ENCODE assay signal across 16 cellular contexts in genomic region chr11:75507571-75507970, GRCh38. TPM values are rescaled to one million over a fixed set of nuclear protein-coding genes. Genes with fewer than 3 reads are reported as not detected.
DNase-seq lines count a peak whose midpoint lies in the region; ATAC-seq and TF ChIP-seq lines count a peak whose summit lies in the region.
"Had no signal": no experiment of that assay in that cellular context is flagged by ENCODE, and none has a peak within 500 bp of the region (broad histone marks: within the 10 kb centered on the region; RNA-seq: fewer than 3 reads in every experiment).

No MANE protein-coding gene starts in this region.

- H3K27me3 ChIP-seq in BLaER1 treated with 17β-estradiol and CSF1 and Interleukin-3, amounts not matched to agents 10 nM and 100 nM: no peaks in the 10 kb centered on the region
- H3K27me3 ChIP-seq in CD8-positive, alpha-beta memory T cell (ENCODE audit: insufficient read depth, low read length, poor library complexity, severe bottlenecking): no peaks in the 10 kb centered on the region
- H3K27me3 ChIP-seq in suprapubic skin: no peaks in the 10 kb centered on the region
- H3K27me3 ChIP-seq: pancreas, sigmoid colon, uterus had no signal

- peak overlapping the region in 8 of 11 experiments; percentile 46 to 81 (median 66); a peak in 11 of 22 replicates for H3K4me2 ChIP-seq in BLaER1 treated with 17β-estradiol and CSF1 and Interleukin-3, amounts not matched to agents 10 nM and 100 nM

- 87% methylated on average over 3 of the region's 3 CpGs for WGBS in suprapubic skin

- no peaks in the 10 kb centered on the region for H3K9me3 ChIP-seq in BLaER1 treated with 17β-estradiol and CSF1 and Interleukin-3, amounts not matched to agents 10 nM and 100 nM (replicated peaks in 1 of 11)
- no peaks in the 10 kb centered on the region for H3K9me3 ChIP-seq in CD8-positive, alpha-beta memory T cell (ENCODE audit: low read length)
- no peaks in the 10 kb centered on the region for H3K9me3 ChIP-seq in suprapubic skin
- H3K9me3 ChIP-seq: pancreas, sigmoid colon, uterus had no signal

- no peaks in the 10 kb centered on the region for H3K9me3 Mint-ChIP-seq in CD8-positive, alpha-beta memory T cell
- no peaks in the 10 kb centered on the region for H3K9me3 Mint-ChIP-seq in activated T-helper 17 cell treated with anti-CD3 and anti-CD28 coated beads, Interleukin-2, amount 50 U/mL, for 72 hours
- no peaks in the 10 kb centered on the region for H3K9me3 Mint-ChIP-seq in naive thymus-derived CD8-positive, alpha-beta T cell
- H3K9me3 Mint-ChIP-seq: HFFc6 had no signal

- ATAC-seq in activated T-helper 17 cell treated with anti-CD3 and anti-CD28 coated beads, Interleukin-2, amount 50 U/mL, for 72 hours (replicated peaks): no peak
- no peak for ATAC-seq in naive thymus-derived CD8-positive, alpha-beta T cell
- no peak for ATAC-seq in HG03439 (IDR thresholded peaks at IDR 0.05; ENCODE audit: unreplicated experiment)
- ATAC-seq: pancreas had no signal

- DNase-seq in CD8-positive, alpha-beta memory T cell: no peak
- DNase-seq in naive thymus-derived CD8-positive, alpha-beta T cell: no peak
- DNase-seq in suprapubic skin (ENCODE audit: low spot score in 2 of 2): no peak
- no peak for DNase-seq in GOT3 (lab: John Stamatoyannopoulos, UW)
- DNase-seq: anterior cingulate cortex, head of caudate nucleus, HFFc6, NCI-H146, NCI-H82, pancreas, sigmoid colon, uterus had no signal

- no peak for TF ChIP-seq POLR2A in suprapubic skin (IDR thresholded peaks at IDR 0.05)

- CTCF ChIA-PET in CD8-positive, alpha-beta memory T cell (lab: Charles Lee): interaction anchor here (0.7 to 1.5 kb wide), 3 partner anchors 15 to 227 kb away, joined by 3 read pairs; no protein-coding TSS in a partner anchor

- no peak overlapping the region for H3K4me3 ChIP-seq in BLaER1 treated with 17β-estradiol and CSF1 and Interleukin-3, amounts not matched to agents 10 nM and 100 nM
- no peak overlapping the region for H3K4me3 ChIP-seq in CD8-positive, alpha-beta memory T cell (ENCODE audit: low read length)
- H3K4me3 ChIP-seq in suprapubic skin: no peak overlapping the region
- H3K4me3 ChIP-seq: pancreas, sigmoid colon, SK-N-MC, uterus had no signal

- TF ChIP-seq EP300 in suprapubic skin (IDR thresholded peaks at IDR 0.05): no peak

- H3K4me3 Mint-ChIP-seq in CD8-positive, alpha-beta memory T cell: peak overlapping the region in 3 of 7 donors; percentile 30 to 54 (median 45)
- H3K4me3 Mint-ChIP-seq in activated T-helper 17 cell treated with anti-CD3 and anti-CD28 coated beads, Interleukin-2, amount 50 U/mL, for 72 hours: peak overlapping the region; percentile 56
- peak overlapping the region in 3 of 10 donors; percentile 3 to 60 (median 5) for H3K4me3 Mint-ChIP-seq in naive thymus-derived CD8-positive, alpha-beta T cell
- H3K4me3 Mint-ChIP-seq: HFFc6 had no signal

- peaks cover 0 to under 1% (median 0%) of the 10 kb centered on the region in 3 donors for H3K36me3 Mint-ChIP-seq in CD8-positive, alpha-beta memory T cell
- H3K36me3 Mint-ChIP-seq in activated T-helper 17 cell treated with anti-CD3 and anti-CD28 coated beads, Interleukin-2, amount 50 U/mL, for 72 hours (ENCODE audit: low read depth): no peaks in the 10 kb centered on the region
- no peaks in the 10 kb centered on the region for H3K36me3 Mint-ChIP-seq in naive thymus-derived CD8-positive, alpha-beta T cell

- H3K4me1 ChIP-seq in BLaER1 treated with 17β-estradiol and CSF1 and Interleukin-3, amounts not matched to agents 10 nM and 100 nM: peaks cover 17 to 31% (median 22%) of the 10 kb centered on the region in 10 experiments
- peaks cover 31% of the 10 kb centered on the region for H3K4me1 ChIP-seq in CD8-positive, alpha-beta memory T cell (ENCODE audit: insufficient read depth, low read length)
- peaks cover 7% of the 10 kb centered on the region for H3K4me1 ChIP-seq in suprapubic skin
- H3K4me1 ChIP-seq: pancreas, uterus had no signal

- H4K20me1 ChIP-seq in BLaER1 treated with 17β-estradiol and CSF1 and Interleukin-3, amounts not matched to agents 10 nM and 100 nM: peaks cover 0 to 8% (median 0%) of the 10 kb centered on the region in 11 experiments; a peak in 2 of 22 replicates

- peak overlapping the region in 5 of 11 experiments; percentile 9 to 53 (median 17); a peak in 7 of 22 replicates for H3K27ac ChIP-seq in BLaER1 treated with 17β-estradiol and CSF1 and Interleukin-3, amounts not matched to agents 10 nM and 100 nM
- peak overlapping the region; percentile 33 for H3K27ac ChIP-seq in CD8-positive, alpha-beta memory T cell (ENCODE audit: low read depth, low read length)
- no peak overlapping the region for H3K27ac ChIP-seq in suprapubic skin
- H3K27ac ChIP-seq: pancreas, SK-N-MC had no signal

- no peak for TF ChIP-seq CTCF in suprapubic skin (IDR thresholded peaks at IDR 0.05)

- H3K9ac ChIP-seq in BLaER1 treated with 17β-estradiol and CSF1 and Interleukin-3, amounts not matched to agents 10 nM and 100 nM: no peak overlapping the region

- H3K4me1 Mint-ChIP-seq in CD8-positive, alpha-beta memory T cell: peaks cover 18 to 37% (median 31%) of the 10 kb centered on the region in 3 donors
- peaks cover 16% of the 10 kb centered on the region for H3K4me1 Mint-ChIP-seq in activated T-helper 17 cell treated with anti-CD3 and anti-CD28 coated beads, Interleukin-2, amount 50 U/mL, for 72 hours
- H3K4me1 Mint-ChIP-seq in naive thymus-derived CD8-positive, alpha-beta T cell: peaks cover 13 to 26% (median 20%) of the 10 kb centered on the region in 4 donors

- H3K36me3 ChIP-seq in BLaER1 treated with 17β-estradiol and CSF1 and Interleukin-3, amounts not matched to agents 10 nM and 100 nM: no peaks in the 10 kb centered on the region
- no peaks in the 10 kb centered on the region for H3K36me3 ChIP-seq in CD8-positive, alpha-beta memory T cell (ENCODE audit: insufficient read depth, low read length)
- no peaks in the 10 kb centered on the region for H3K36me3 ChIP-seq in suprapubic skin
- H3K36me3 ChIP-seq: pancreas, sigmoid colon, uterus had no signal

- H3K27ac Mint-ChIP-seq in CD8-positive, alpha-beta memory T cell: peak overlapping the region; percentile 48 to 99 (median 94)
- H3K27ac Mint-ChIP-seq in activated T-helper 17 cell treated with anti-CD3 and anti-CD28 coated beads, Interleukin-2, amount 50 U/mL, for 72 hours: peak overlapping the region; percentile 89
- H3K27ac Mint-ChIP-seq in naive thymus-derived CD8-positive, alpha-beta T cell: peak overlapping the region; percentile 73 to 96 (median 88)
- H3K27ac Mint-ChIP-seq: HFFc6 had no signal

- no peaks in the 10 kb centered on the region for H3K27me3 Mint-ChIP-seq in CD8-positive, alpha-beta memory T cell
- no peaks in the 10 kb centered on the region for H3K27me3 Mint-ChIP-seq in activated T-helper 17 cell treated with anti-CD3 and anti-CD28 coated beads, Interleukin-2, amount 50 U/mL, for 72 hours
- H3K27me3 Mint-ChIP-seq in naive thymus-derived CD8-positive, alpha-beta T cell: no peaks in the 10 kb centered on the region

- POLR2A ChIA-PET in CD8-positive, alpha-beta memory T cell (lab: Charles Lee): interaction anchor here (0.7 to 1.0 kb wide), 3 partner anchors 24 to 263 kb away, joined by 4 to 5 read pairs (median 5); no protein-coding TSS in a partner anchor
- POLR2A ChIA-PET in naive thymus-derived CD8-positive, alpha-beta T cell (lab: Charles Lee): no interaction called here

RNA-seq across cellular contexts. Expression of gene GDPD5, which starts 18.2 kb away (rescaled TPM):
- 1 to 10 TPM; 8.9 to 9.1 TPM for total RNA-seq in CD8-positive, alpha-beta memory T cell
- polyA plus RNA-seq in CD8-positive, alpha-beta memory T cell: 10.4 TPM
- total RNA-seq in activated T-helper 17 cell treated with anti-CD3 and anti-CD28 coated beads, Interleukin-2, amount 50 U/mL, for 72 hours: 10 to 100 TPM; 26.8 to 54.2 TPM
- total RNA-seq in naive thymus-derived CD8-positive, alpha-beta T cell: 10 to 100 TPM; 13.1 to 13.4 TPM
- polyA plus RNA-seq in naive thymus-derived CD8-positive, alpha-beta T cell: 1 to 10 TPM; 4.2 to 5.1 (median 4.3) TPM
- 10 to 100 TPM in 1 of 4 donors, 1 to 10 TPM in 3; 2.3 to 13.4 (median 5.4) TPM for total RNA-seq in suprapubic skin

RNA-seq across cellular contexts. Expression of gene SERPINH1, which starts 54.5 kb away (rescaled TPM):
- 10 to 100 TPM; 20.7 to 21.1 TPM for total RNA-seq in CD8-positive, alpha-beta memory T cell
- polyA plus RNA-seq in CD8-positive, alpha-beta memory T cell: 8.4 TPM
- 10 to 100 TPM in 1 of 2 donors, 1 to 10 TPM in 1; 8.8 to 10.2 TPM for total RNA-seq in activated T-helper 17 cell treated with anti-CD3 and anti-CD28 coated beads, Interleukin-2, amount 50 U/mL, for 72 hours
- 10 to 100 TPM; 10.1 to 11.6 TPM for total RNA-seq in naive thymus-derived CD8-positive, alpha-beta T cell
- 1 to 10 TPM; 1.6 to 4.5 (median 2.8) TPM for polyA plus RNA-seq in naive thymus-derived CD8-positive, alpha-beta T cell
- 100 to 1,000 TPM in 2 of 4 donors, 10 to 100 TPM in 2; 56.9 to 111 (median 95.5) TPM for total RNA-seq in suprapubic skin
